ENCODE assay signal across 8 cellular contexts in the genomic region with DNA sequence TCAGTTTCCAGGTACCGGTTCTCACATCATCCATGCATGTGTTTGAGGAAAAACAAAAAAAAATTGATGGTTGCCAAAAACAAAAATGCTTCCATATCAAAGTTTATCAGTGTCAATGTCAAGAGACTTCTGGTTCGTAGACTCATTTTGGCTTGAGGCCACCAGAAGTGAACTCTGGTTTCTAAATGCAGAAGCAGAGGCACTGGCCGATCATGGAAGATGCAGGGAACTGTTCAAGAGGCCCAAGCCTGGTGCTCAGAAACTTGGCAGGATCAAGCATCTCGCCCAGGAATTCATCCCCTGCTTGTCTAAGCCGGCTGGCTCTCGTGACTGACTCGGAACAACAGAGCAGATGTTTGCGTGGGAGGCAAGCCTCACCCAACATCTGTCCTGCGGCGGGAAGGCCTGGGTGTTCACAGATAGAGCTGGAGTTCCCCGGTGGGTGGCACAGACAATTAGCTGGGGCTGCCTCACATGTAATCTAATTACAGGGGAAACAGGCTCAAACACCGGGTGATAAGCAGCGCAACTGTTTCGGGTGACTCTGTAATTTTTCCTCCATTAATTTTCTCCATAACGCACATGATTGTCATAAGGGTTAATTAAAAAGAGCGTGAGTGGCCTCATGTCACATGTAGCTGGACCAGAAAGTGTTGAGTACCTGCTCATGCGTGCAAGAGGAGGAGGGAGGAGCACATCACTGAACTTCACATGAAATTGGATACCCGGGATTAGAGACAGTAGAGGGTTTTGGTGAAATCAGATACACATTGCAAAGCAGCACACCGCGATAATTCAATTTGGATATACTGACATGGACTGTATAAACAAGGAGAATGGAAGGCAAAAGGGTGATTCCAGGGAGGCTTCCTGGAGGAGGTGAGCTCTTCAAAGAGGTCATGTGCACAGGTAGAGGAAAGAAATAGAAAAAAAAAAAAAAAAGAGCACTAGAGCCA.
DNase-seq lines count a peak whose midpoint lies in the region; ATAC-seq and TF ChIP-seq lines count a peak whose summit lies in the region.

No MANE protein-coding gene starts in this region.

- ATAC-seq in HG02970 (IDR thresholded peaks at IDR 0.05; ENCODE audit: low FRiP score, unreplicated experiment) (no peak), GM21526 (IDR thresholded peaks at IDR 0.05; ENCODE audit: low FRiP score, unreplicated experiment) (no peak)

- peak; percentile 61 for DNase-seq in GM13976 (ENCODE audit: low spot score)
- peak; percentile 91 to 95 for DNase-seq in Kasumi-1 (lab: John Stamatoyannopoulos, UW)
- peak; percentile 19 to 51 for DNase-seq in SJCRH30
- peak in 1 of 2 donors; percentile 87 for DNase-seq in breast epithelium (ENCODE audit: low spot score in 2 of 2)
- peak; percentile 91 to 93 for DNase-seq in suprapubic skin (ENCODE audit: low spot score in 2 of 2)

- H3K4me1 ChIP-seq in SJCRH30, result peaks cover 69% of the 10 kb centered on the region
- H3K4me1 ChIP-seq in breast epithelium, result peaks cover 10% of the 10 kb centered on the region in 2 donors
- H3K4me1 ChIP-seq in muscle layer of colon (ENCODE audit: insufficient read depth, low read length), result peaks cover 61% of the 10 kb centered on the region
- peaks cover 67% of the 10 kb centered on the region for H3K4me1 ChIP-seq in suprapubic skin

- WGBS in suprapubic skin, result 14% methylated on average over 20 of the region's 20 CpGs

- H3K27ac ChIP-seq in SJCRH30 (no peak overlapping the region), breast epithelium (peak overlapping the region; percentile 72), muscle layer of colon (ENCODE audit: low read depth, low read length) (peak overlapping the region; percentile 72), suprapubic skin (peak overlapping the region; percentile 82)

- H3K9ac ChIP-seq in muscle layer of colon (ENCODE audit: low read length), result no peak overlapping the region

- no peaks in the 10 kb centered on the region for H3K36me3 ChIP-seq in SJCRH30
- H3K36me3 ChIP-seq in breast epithelium, result no peaks in the 10 kb centered on the region
- no peaks in the 10 kb centered on the region for H3K36me3 ChIP-seq in muscle layer of colon (ENCODE audit: insufficient read depth, low read length)
- H3K36me3 ChIP-seq in suprapubic skin, result no peaks in the 10 kb centered on the region

- no peak for TF ChIP-seq CTCF in GM13976 (IDR thresholded peaks at IDR 0.05; ENCODE audit: borderline replicate concordance, control extremely low read depth, extremely low read depth, insufficient read depth, missing control alignments)
- no peak for TF ChIP-seq CTCF in breast epithelium (IDR thresholded peaks at IDR 0.05)
- TF ChIP-seq CTCF in suprapubic skin (IDR thresholded peaks at IDR 0.05), result no peak

- in situ Hi-C loops in GM13976 (cut with MboI; ENCODE audit: low sequenced_read_pairs, unreplicated experiment), result no loop called here

- intact Hi-C loops in breast epithelium (cut with DNase I; ENCODE audit: low total_unique reads), result no loop called here

- H3K4me3 ChIP-seq in SJCRH30 (no peak overlapping the region), breast epithelium (peak overlapping the region in 1 of 3 donors; percentile 2), muscle layer of colon (ENCODE audit: low read depth in 1 of 2, low read length in 2 of 2) (peak overlapping the region in 1 of 2 donors; percentile 17), suprapubic skin (no peak overlapping the region)

- H3K27me3 ChIP-seq in SJCRH30, result peaks cover 13% of the 10 kb centered on the region; the same call in 1 of the 2 replicates
- no peaks in the 10 kb centered on the region for H3K27me3 ChIP-seq in breast epithelium
- no peaks in the 10 kb centered on the region for H3K27me3 ChIP-seq in muscle layer of colon (ENCODE audit: control insufficient read depth in 1 of 2, insufficient read depth in 2 of 2, low read length in 2 of 2)
- no peaks in the 10 kb centered on the region for H3K27me3 ChIP-seq in suprapubic skin

- H3K9me3 ChIP-seq in SJCRH30 (replicated peaks), result no peaks in the 10 kb centered on the region
- H3K9me3 ChIP-seq in breast epithelium, result no peaks in the 10 kb centered on the region
- H3K9me3 ChIP-seq in muscle layer of colon (ENCODE audit: low read length), result no peaks in the 10 kb centered on the region
- H3K9me3 ChIP-seq in suprapubic skin, result no peaks in the 10 kb centered on the region

- TF ChIP-seq POLR2A in breast epithelium (IDR thresholded peaks at IDR 0.05) (no peak), suprapubic skin (IDR thresholded peaks at IDR 0.05) (no peak)

- no peak for TF ChIP-seq EP300 in suprapubic skin (IDR thresholded peaks at IDR 0.05)
